Comparison of ENCODE assay signal across 8 cellular contexts in the genomic region with DNA sequence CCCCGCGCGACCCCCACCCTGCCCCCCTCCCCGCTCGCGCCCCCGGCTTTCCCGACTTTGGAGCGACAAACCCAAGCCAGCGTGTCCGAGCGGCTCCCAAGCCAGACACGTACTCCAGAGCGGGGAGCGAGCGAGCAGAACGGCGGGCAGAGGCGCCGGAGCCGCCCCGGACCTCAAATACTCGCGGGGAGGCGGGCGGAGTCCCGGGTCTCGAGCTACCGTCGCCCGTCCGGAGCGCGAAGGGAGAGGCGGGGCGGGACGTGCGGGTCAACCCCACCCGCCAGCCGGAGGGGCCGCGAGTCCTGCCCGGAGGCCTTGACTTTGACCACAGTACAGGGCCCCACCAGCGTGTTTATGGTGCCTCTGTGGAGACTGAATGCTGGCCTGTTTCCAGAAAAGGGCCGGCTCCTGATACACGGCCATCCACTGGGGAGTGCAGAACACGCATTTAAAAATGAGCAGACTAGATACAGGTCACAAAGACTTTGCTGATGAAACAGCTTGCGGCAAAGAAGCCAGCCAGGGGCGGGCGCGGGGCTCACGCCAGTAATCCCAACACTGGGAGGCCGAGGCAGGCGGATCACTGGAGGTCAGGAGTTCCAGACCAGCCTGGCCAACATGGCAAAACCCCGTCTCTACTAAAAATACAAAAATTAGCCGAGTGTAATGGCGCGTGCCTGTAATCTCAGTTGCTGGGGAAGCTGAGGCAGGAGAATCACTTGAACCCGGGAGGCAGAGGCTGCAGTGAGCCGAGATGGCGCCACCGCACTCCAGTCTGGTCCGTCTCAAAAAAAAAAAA. TPM values are rescaled to one million over a fixed set of nuclear protein-coding genes. Genes with fewer than 3 reads are reported as not detected.
A peak's percentile ranks its signal among the peaks of the same experiment; 100 is the strongest.
DNase-seq lines count a peak whose midpoint lies in the region; ATAC-seq and TF ChIP-seq lines count a peak whose summit lies in the region.

TSS of gene SERPINB6 (minus strand) at position 148 of the 799 bp plus-strand sequence. CDS start 12,235 bp downstream, outside the sequence.

- TF ChIP-seq RAD21 in neural cell (conservative IDR thresholded peaks at IDR 0.05) = no peak

- H3K9me3 Mint-ChIP-seq in activated naive CD8-positive, alpha-beta T cell treated with anti-CD3 and anti-CD28 coated beads, Interleukin-2, amount 50 U/mL, for 24 hours = no peaks in the 10 kb centered on the region
- no peaks in the 10 kb centered on the region for H3K9me3 Mint-ChIP-seq in type B pancreatic cell

- POLR2A ChIA-PET in AG04449 (lab: Yijun Ruan, JAX) = interaction anchor here (0.9 to 1.6 kb wide), 4 partner anchors 13 to 19 kb away, joined by 3 to 14 read pairs (median 4); no protein-coding TSS in a partner anchor

- CTCF ChIA-PET in AG04449 (lab: Yijun Ruan, JAX) = interaction anchor here (0.9 kb wide), 1 partner anchor 18 kb away, joined by 4 read pairs; no protein-coding TSS in a partner anchor

- H2AFZ ChIP-seq in neural cell (ENCODE audit: low read depth, low read length) = peak within 1 kb of the TSS; percentile 8

- TF ChIP-seq EP300 in neural cell (conservative IDR thresholded peaks at IDR 0.05; ENCODE audit: poor library complexity, severe bottlenecking) = no peak

- H3K4me3 ChIP-seq in AG04449 (ENCODE audit: low read depth, low read length) (peak within 1 kb of the TSS; percentile 65), H7 (ENCODE audit: insufficient read depth, low read depth, low read length) (peak within 1 kb of the TSS; percentile 60), neural cell (ENCODE audit: low read length) (peak within 1 kb of the TSS; percentile 67)

- TF ChIP-seq CTCF in AG04449 (IDR thresholded peaks at IDR 0.05; ENCODE audit: insufficient read depth, low read length, missing control alignments) = no peak
- no peak for TF ChIP-seq CTCF in neural cell (IDR thresholded peaks at IDR 0.05; ENCODE audit: poor library complexity, severe bottlenecking)
- no peak for TF ChIP-seq CTCF in type B pancreatic cell (conservative IDR thresholded peaks at IDR 0.05)

- H3K27me3 ChIP-seq in H7 (ENCODE audit: control insufficient read depth, insufficient read depth, low read length) (no peaks in the 10 kb centered on the region), neural cell (ENCODE audit: insufficient read depth, low read depth, low read length) (peaks cover 11% of the 10 kb centered on the region)

- H3K9me3 ChIP-seq in neural cell (ENCODE audit: low read length) = no peaks in the 10 kb centered on the region

- H3K4me1 Mint-ChIP-seq in activated naive CD8-positive, alpha-beta T cell treated with anti-CD3 and anti-CD28 coated beads, Interleukin-2, amount 50 U/mL, for 24 hours = peaks cover 55% of the 10 kb centered on the region
- H3K4me1 Mint-ChIP-seq in type B pancreatic cell (ENCODE audit: unreplicated experiment) = peaks cover 20% of the 10 kb centered on the region

- DNase-seq in AG04449 (ENCODE audit: low read depth, low spot score) = no peak
- DNase-seq in H7 = peak; percentile 81
- DNase-seq in activated naive CD8-positive, alpha-beta T cell treated with anti-CD3 and anti-CD28 coated beads, Interleukin-2, amount 50 U/mL, for 24 hours = peak; percentile 49
- no peak for DNase-seq in glomerular endothelial cell (ENCODE audit: extremely low read depth, low read depth, low spot score)
- peak; percentile 77 for DNase-seq in type B pancreatic cell (ENCODE audit: extremely low spot score, unreplicated experiment)
- DNase-seq in SKM-1 treated with dmso at 0.1 percent for 144 hours (lab: John Stamatoyannopoulos, UW; ENCODE audit: unreplicated experiment) = no peak

- peak; percentile 85 for ATAC-seq in SK-N-SH treated with all-trans-retinoic acid at 6 μM for 48 hours
- ATAC-seq in activated naive CD8-positive, alpha-beta T cell treated with anti-CD3 and anti-CD28 coated beads, Interleukin-2, amount 50 U/mL, for 24 hours = peak; percentile 58

- peaks cover 10% of the 10 kb centered on the region for H3K27me3 Mint-ChIP-seq in activated naive CD8-positive, alpha-beta T cell treated with anti-CD3 and anti-CD28 coated beads, Interleukin-2, amount 50 U/mL, for 24 hours
- H3K27me3 Mint-ChIP-seq in type B pancreatic cell = no peaks in the 10 kb centered on the region

- H3K9me2 ChIP-seq in neural cell (ENCODE audit: insufficient read depth, low read length) = no peaks in the 10 kb centered on the region

- peak within 1 kb of the TSS; percentile 85 for H3K27ac Mint-ChIP-seq in activated naive CD8-positive, alpha-beta T cell treated with anti-CD3 and anti-CD28 coated beads, Interleukin-2, amount 50 U/mL, for 24 hours
- peak within 1 kb of the TSS; percentile 84 for H3K27ac Mint-ChIP-seq in type B pancreatic cell

- H4K20me1 ChIP-seq in neural cell (ENCODE audit: insufficient read depth) = no peaks in the 10 kb centered on the region

- H3K9ac ChIP-seq in neural cell (ENCODE audit: low read length) = peak within 1 kb of the TSS; percentile 51

- H3K4me3 Mint-ChIP-seq in activated naive CD8-positive, alpha-beta T cell treated with anti-CD3 and anti-CD28 coated beads, Interleukin-2, amount 50 U/mL, for 24 hours = peak within 1 kb of the TSS; percentile 81
- peak within 1 kb of the TSS; percentile 92 for H3K4me3 Mint-ChIP-seq in type B pancreatic cell

- no peak within 1 kb of the TSS for H3K4me2 ChIP-seq in neural cell (ENCODE audit: low read length)

- H3K36me3 ChIP-seq in H7 (replicated peaks; ENCODE audit: control insufficient read depth, insufficient read depth, low read length) (no peaks in the 10 kb centered on the region), neural cell (ENCODE audit: insufficient read depth, low read length) (no peaks in the 10 kb centered on the region)

- no peaks in the 10 kb centered on the region for H3F3A ChIP-seq in neural cell (ENCODE audit: insufficient read depth, low read length, poor library complexity, severe bottlenecking)

- H3K79me2 ChIP-seq in neural cell (replicated peaks; ENCODE audit: insufficient read depth, low read length) = no peaks in the 10 kb centered on the region

- H3K36me3 Mint-ChIP-seq in activated naive CD8-positive, alpha-beta T cell treated with anti-CD3 and anti-CD28 coated beads, Interleukin-2, amount 50 U/mL, for 24 hours (ENCODE audit: low read depth) = no peaks in the 10 kb centered on the region
- H3K36me3 Mint-ChIP-seq in type B pancreatic cell = no peaks in the 10 kb centered on the region

- no peak within 1 kb of the TSS for H3K27ac ChIP-seq in neural cell (ENCODE audit: low read length)

TF ChIP-seq in SK-N-SH treated with all-trans-retinoic acid at 6 μM for 48 hours, 23 proteins besides CTCF, POLR2A, EP300 and RAD21 (continues in another document):
- no peak for TF ChIP-seq POU6F1 (CRISPR knock-in tag; IDR thresholded peaks at IDR 0.05; ENCODE audit: borderline replicate concordance, low read depth)

TF ChIP-seq in neural cell, 6 proteins besides CTCF, POLR2A, EP300 and RAD21:
- no peak for TF ChIP-seq SMC3 (conservative IDR thresholded peaks at IDR 0.05; ENCODE audit: poor library complexity)
- no peak for TF ChIP-seq MXI1 (conservative IDR thresholded peaks at IDR 0.05; ENCODE audit: poor library complexity, severe bottlenecking)
- TF ChIP-seq TAF1 (IDR thresholded peaks at IDR 0.05; ENCODE audit: low read depth) = no peak
- no peak for TF ChIP-seq EZH2 (IDR thresholded peaks at IDR 0.05; ENCODE audit: borderline replicate concordance, insufficient read depth, low read length, poor library complexity, severe bottlenecking)
- no peak for TF ChIP-seq POLR2AphosphoS5 (IDR thresholded peaks at IDR 0.05)
- TF ChIP-seq, protein P1, sequence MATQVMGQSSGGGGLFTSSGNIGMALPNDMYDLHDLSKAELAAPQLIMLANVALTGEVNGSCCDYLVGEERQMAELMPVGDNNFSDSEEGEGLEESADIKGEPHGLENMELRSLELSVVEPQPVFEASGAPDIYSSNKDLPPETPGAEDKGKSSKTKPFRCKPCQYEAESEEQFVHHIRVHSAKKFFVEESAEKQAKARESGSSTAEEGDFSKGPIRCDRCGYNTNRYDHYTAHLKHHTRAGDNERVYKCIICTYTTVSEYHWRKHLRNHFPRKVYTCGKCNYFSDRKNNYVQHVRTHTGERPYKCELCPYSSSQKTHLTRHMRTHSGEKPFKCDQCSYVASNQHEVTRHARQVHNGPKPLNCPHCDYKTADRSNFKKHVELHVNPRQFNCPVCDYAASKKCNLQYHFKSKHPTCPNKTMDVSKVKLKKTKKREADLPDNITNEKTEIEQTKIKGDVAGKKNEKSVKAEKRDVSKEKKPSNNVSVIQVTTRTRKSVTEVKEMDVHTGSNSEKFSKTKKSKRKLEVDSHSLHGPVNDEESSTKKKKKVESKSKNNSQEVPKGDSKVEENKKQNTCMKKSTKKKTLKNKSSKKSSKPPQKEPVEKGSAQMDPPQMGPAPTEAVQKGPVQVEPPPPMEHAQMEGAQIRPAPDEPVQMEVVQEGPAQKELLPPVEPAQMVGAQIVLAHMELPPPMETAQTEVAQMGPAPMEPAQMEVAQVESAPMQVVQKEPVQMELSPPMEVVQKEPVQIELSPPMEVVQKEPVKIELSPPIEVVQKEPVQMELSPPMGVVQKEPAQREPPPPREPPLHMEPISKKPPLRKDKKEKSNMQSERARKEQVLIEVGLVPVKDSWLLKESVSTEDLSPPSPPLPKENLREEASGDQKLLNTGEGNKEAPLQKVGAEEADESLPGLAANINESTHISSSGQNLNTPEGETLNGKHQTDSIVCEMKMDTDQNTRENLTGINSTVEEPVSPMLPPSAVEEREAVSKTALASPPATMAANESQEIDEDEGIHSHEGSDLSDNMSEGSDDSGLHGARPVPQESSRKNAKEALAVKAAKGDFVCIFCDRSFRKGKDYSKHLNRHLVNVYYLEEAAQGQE (IDR thresholded peaks at IDR 0.05; ENCODE audit: borderline replicate concordance) = no peak

RNA-seq across cellular contexts. Expression of gene SERPINB6, which starts in this region (rescaled TPM):
- 26.8 and 34.1 TPM in 2 replicates for total RNA-seq in H7 (2014; rRNA removed; shearing (Covaris generic))
- total RNA-seq in glomerular endothelial cell = 202 and 219 TPM in 2 replicates
- polyA plus RNA-seq in neural cell = 1.9 and 2.3 TPM in 2 replicates
- polyA minus RNA-seq in neural cell = 2.0 and 3.2 TPM in 2 replicates
- 57.5 and 61.2 TPM in 2 replicates for total RNA-seq in type B pancreatic cell (ENCODE audit: low replicate concordance)

Comparison
In these comparisons a context has a peak if more than half of its experiments do, and no peak if none do; other contexts are left out.
1. DNase-seq: peak in H7 (single experiment), activated naive CD8-positive, alpha-beta T cell treated with anti-CD3 and anti-CD28 coated beads, Interleukin-2, amount 50 U/mL, for 24 hours (single experiment) and type B pancreatic cell (single experiment); none in AG04449 (single experiment), glomerular endothelial cell (single experiment) and SKM-1 treated with dmso at 0.1 percent for 144 hours (single experiment).
2. Peak in every context shown above with its lines, with median percentiles within 50 percentile points of each other: H3K4me3 ChIP-seq.